ENCODE assay signal across 18 cellular contexts in genomic region chr2:162009543-162009942, GRCh38.
DNase-seq lines count a peak whose midpoint lies in the region; ATAC-seq, FAIRE-seq and TF ChIP-seq lines count a peak whose summit lies in the region.
"Had no signal": no experiment of that assay in that cellular context is flagged by ENCODE, and none has a peak within 500 bp of the region (broad histone marks: within the 10 kb centered on the region; RNA-seq: fewer than 3 reads in every experiment).

No MANE protein-coding gene starts in this region.

- no peak overlapping the region for H2BK5ac ChIP-seq in mesendoderm (ENCODE audit: low read length)

- no peak for TF ChIP-seq CTCF in WTC11 (IDR thresholded peaks at IDR 0.05)

- no peak for FAIRE-seq in H54 (lab: Jason Lieb, UNC)
- FAIRE-seq: GM12892 had no signal

- no peak overlapping the region for H3K18ac ChIP-seq in mesendoderm (ENCODE audit: low read length)

- no peak for ATAC-seq in activated T-cell treated with anti-CD3 and anti-CD28 coated beads, Interleukin-2, amount 50 U/mL, for 72 hours (replicated peaks in 1 of 2)
- ATAC-seq in WTC11, result peak; percentile 51
- no peak for ATAC-seq in activated T-cell treated with anti-CD3 and anti-CD28 coated beads, Interleukin-2, amount 50 U/mL, for 4 hours
- no peak for ATAC-seq in HG03354 (IDR thresholded peaks at IDR 0.05; ENCODE audit: poor library complexity, severe bottlenecking, unreplicated experiment)
- ATAC-seq: CD8-positive, alpha-beta T cell had no signal

- no peak overlapping the region for H4K5ac ChIP-seq in mesendoderm (ENCODE audit: low read length)

- peaks cover 61% of the 10 kb centered on the region for H3K4me1 Mint-ChIP-seq in activated T-cell treated with anti-CD3 and anti-CD28 coated beads, Interleukin-2, amount 50 U/mL, for 72 hours (ENCODE audit: low read depth)
- peaks cover 26% of the 10 kb centered on the region for H3K4me1 Mint-ChIP-seq in WTC11
- peaks cover 54% of the 10 kb centered on the region for H3K4me1 Mint-ChIP-seq in activated T-cell treated with anti-CD3 and anti-CD28 coated beads, Interleukin-2, amount 50 U/mL, for 4 hours (ENCODE audit: low read depth)

- H3K4me2 ChIP-seq in mesendoderm (ENCODE audit: low read length), result no peak overlapping the region
- H3K4me2 ChIP-seq: BLaER1 treated with 17β-estradiol and CSF1 and Interleukin-3, amounts not matched to agents 10 nM and 100 nM had no signal

- no peak overlapping the region for H2BK15ac ChIP-seq in mesendoderm (replicated peaks; ENCODE audit: low read depth)

- H3K79me1 ChIP-seq in mesendoderm (ENCODE audit: low read length), result no peaks in the 10 kb centered on the region

- H3K27ac ChIP-seq in mesendoderm (ENCODE audit: low read depth, low read length), result no peak overlapping the region
- H3K27ac ChIP-seq: BLaER1 treated with 17β-estradiol and CSF1 and Interleukin-3, amounts not matched to agents 10 nM and 100 nM had no signal

- TF ChIP-seq POLR2A in H54 (IDR thresholded peaks at IDR 0.05; ENCODE audit: low read depth, low read length), result no peak

- no peak overlapping the region for H3K4me3 Mint-ChIP-seq in activated T-cell treated with anti-CD3 and anti-CD28 coated beads, Interleukin-2, amount 50 U/mL, for 72 hours
- no peak overlapping the region for H3K4me3 Mint-ChIP-seq in WTC11
- no peak overlapping the region for H3K4me3 Mint-ChIP-seq in activated T-cell treated with anti-CD3 and anti-CD28 coated beads, Interleukin-2, amount 50 U/mL, for 4 hours
- H3K4me3 Mint-ChIP-seq: CD8-positive, alpha-beta T cell; IgD-negative memory B cell had no signal

- H3K56ac ChIP-seq in mesendoderm (ENCODE audit: low read length), result no peak overlapping the region

- H3K27me3 ChIP-seq in mesendoderm (ENCODE audit: insufficient read depth, low read length, poor library complexity), result no peaks in the 10 kb centered on the region
- H3K27me3 ChIP-seq: BLaER1 treated with 17β-estradiol and CSF1 and Interleukin-3, amounts not matched to agents 10 nM and 100 nM had no signal

- no peaks in the 10 kb centered on the region for H3K27me3 Mint-ChIP-seq in activated T-cell treated with anti-CD3 and anti-CD28 coated beads, Interleukin-2, amount 50 U/mL, for 72 hours (ENCODE audit: low read depth)
- no peaks in the 10 kb centered on the region for H3K27me3 Mint-ChIP-seq in WTC11 (ENCODE audit: low read depth)
- no peaks in the 10 kb centered on the region for H3K27me3 Mint-ChIP-seq in activated T-cell treated with anti-CD3 and anti-CD28 coated beads, Interleukin-2, amount 50 U/mL, for 4 hours (ENCODE audit: low read depth)
- H3K27me3 Mint-ChIP-seq: IgD-negative memory B cell had no signal

- H4K8ac ChIP-seq in mesendoderm (ENCODE audit: low read depth, low read length), result no peak overlapping the region

- H3K4me1 ChIP-seq in mesendoderm (ENCODE audit: control insufficient read depth, low read depth, low read length), result peaks cover 3% of the 10 kb centered on the region

- DNase-seq in activated T-cell treated with anti-CD3 and anti-CD28 coated beads, Interleukin-2, amount 50 U/mL, for 72 hours, result no peak
- DNase-seq in activated T-cell treated with anti-CD3 and anti-CD28 coated beads, Interleukin-2, amount 50 U/mL, for 1 hour, result no peak
- DNase-seq in WTC11 (ENCODE audit: low spot score) (no peak), mesendoderm (peak; percentile 68), H54 (ENCODE audit: insufficient read length, low spot score) (no peak)
- DNase-seq in activated T-cell treated with anti-CD3 and anti-CD28 coated beads, Interleukin-2, amount 50 U/mL, for 4 hours, result no peak
- DNase-seq: 8988T; ACHN; CD8-positive, alpha-beta T cell; COR-L47; DND-41; GDM1; H7; KG1 had no signal

- no peak overlapping the region for H3K9ac ChIP-seq in mesendoderm (ENCODE audit: low read length)
- H3K9ac ChIP-seq: BLaER1 treated with 17β-estradiol and CSF1 and Interleukin-3, amounts not matched to agents 10 nM and 100 nM had no signal

- no peak overlapping the region for H2BK120ac ChIP-seq in mesendoderm (ENCODE audit: low read depth, low read length)

- POLR2A ChIA-PET in WTC11 (lab: Charles Lee), result no interaction called here

- H3K9me3 Mint-ChIP-seq in activated T-cell treated with anti-CD3 and anti-CD28 coated beads, Interleukin-2, amount 50 U/mL, for 72 hours, result no peaks in the 10 kb centered on the region
- no peaks in the 10 kb centered on the region for H3K9me3 Mint-ChIP-seq in WTC11
- H3K9me3 Mint-ChIP-seq in activated T-cell treated with anti-CD3 and anti-CD28 coated beads, Interleukin-2, amount 50 U/mL, for 4 hours, result no peaks in the 10 kb centered on the region
- H3K9me3 Mint-ChIP-seq: CD8-positive, alpha-beta T cell; IgD-negative memory B cell had no signal

- H3K27ac Mint-ChIP-seq in activated T-cell treated with anti-CD3 and anti-CD28 coated beads, Interleukin-2, amount 50 U/mL, for 72 hours, result peak overlapping the region; percentile 14
- H3K27ac Mint-ChIP-seq in WTC11, result no peak overlapping the region
- H3K27ac Mint-ChIP-seq: IgD-negative memory B cell had no signal

- H3K23ac ChIP-seq in mesendoderm (ENCODE audit: low read length), result no peak overlapping the region

- no peaks in the 10 kb centered on the region for H3K36me3 ChIP-seq in mesendoderm (ENCODE audit: control insufficient read depth, insufficient read depth, low read length)
- H3K36me3 ChIP-seq: BLaER1 treated with 17β-estradiol and CSF1 and Interleukin-3, amounts not matched to agents 10 nM and 100 nM had no signal

- no peak overlapping the region for H3K4me3 ChIP-seq in mesendoderm (ENCODE audit: low read length)
- H3K4me3 ChIP-seq: BLaER1 treated with 17β-estradiol and CSF1 and Interleukin-3, amounts not matched to agents 10 nM and 100 nM had no signal

- H3K36me3 Mint-ChIP-seq in activated T-cell treated with anti-CD3 and anti-CD28 coated beads, Interleukin-2, amount 50 U/mL, for 72 hours (ENCODE audit: insufficient read depth in 2 of 2), result peaks cover 4 to 9% of the 10 kb centered on the region in 2 donors
- H3K36me3 Mint-ChIP-seq in WTC11, result no peaks in the 10 kb centered on the region
- peaks cover 10% of the 10 kb centered on the region for H3K36me3 Mint-ChIP-seq in activated T-cell treated with anti-CD3 and anti-CD28 coated beads, Interleukin-2, amount 50 U/mL, for 4 hours (ENCODE audit: insufficient read depth)
- H3K36me3 Mint-ChIP-seq: IgD-negative memory B cell had no signal

- no peak overlapping the region for H3K4ac ChIP-seq in mesendoderm (ENCODE audit: low read depth, low read length)

- WGBS in mesendoderm (ENCODE audit: extremely low coverage, insufficient coverage, low lambda C conversion rate), result no CpG with 5 or more reads among the region's 2 CpGs

- no peak overlapping the region for H2AK5ac ChIP-seq in mesendoderm (ENCODE audit: low read length)

- CTCF ChIA-PET in WTC11 (lab: Charles Lee), result no interaction called here

- no peaks in the 10 kb centered on the region for H3K79me2 ChIP-seq in mesendoderm (ENCODE audit: control insufficient read depth, insufficient read depth, low read length)

TF ChIP-seq in WTC11, 78 proteins besides CTCF, POLR2A, EP300 and RAD21:
- TF ChIP-seq ZNF219 (CRISPR knock-in tag; IDR thresholded peaks at IDR 0.05; ENCODE audit: borderline replicate concordance) (no peak), ZNF425 (CRISPR knock-in tag; conservative IDR thresholded peaks at IDR 0.05) (no peak), ZNF671 (CRISPR knock-in tag; IDR thresholded peaks at IDR 0.05) (no peak), SOX15 (CRISPR knock-in tag; IDR thresholded peaks at IDR 0.05) (no peak), ETV6 (CRISPR knock-in tag; IDR thresholded peaks at IDR 0.05) (no peak), SMAD3 (CRISPR knock-in tag; IDR thresholded peaks at IDR 0.05; ENCODE audit: borderline replicate concordance) (no peak)
TF ChIP-seq in WTC11: peak in this region for 0.
